Comparison of ENCODE assay signal across 8 cellular contexts in genomic region chr14:69716483-69717187, GRCh38. TPM values are rescaled to one million over a fixed set of nuclear protein-coding genes. Genes with fewer than 3 reads are reported as not detected.
A peak's percentile ranks its signal among the peaks of the same experiment; 100 is the strongest.
DNase-seq lines count a peak whose midpoint lies in the region; ATAC-seq, FAIRE-seq and TF ChIP-seq lines count a peak whose summit lies in the region.

No MANE protein-coding gene starts in this region.

- H3K27me3 ChIP-seq in ascending aorta, result no peaks in the 10 kb centered on the region
- no peaks in the 10 kb centered on the region for H3K27me3 ChIP-seq in HepG2 (ENCODE audit: control insufficient read depth in 1 of 2, insufficient read depth in 2 of 2, low read length in 2 of 2)
- no peaks in the 10 kb centered on the region for H3K27me3 ChIP-seq in upper lobe of right lung
- H3K27me3 ChIP-seq in Karpas-422 (ENCODE audit: low read length), result no peaks in the 10 kb centered on the region

- 93% methylated on average over 5 of the region's 5 CpGs for WGBS in HepG2 (ENCODE audit: low lambda C conversion rate)

- TF ChIP-seq CTCF in AG09309 (IDR thresholded peaks at IDR 0.05; ENCODE audit: control insufficient read depth, insufficient read depth, low read depth, low read length, missing control alignments) (peak; percentile 5), ascending aorta (IDR thresholded peaks at IDR 0.05) (no peak), HepG2 (CRISPR knock-in tag; IDR thresholded peaks at IDR 0.05) (no peak), upper lobe of right lung (IDR thresholded peaks at IDR 0.05) (no peak)

- no peaks in the 10 kb centered on the region for H3K79me2 ChIP-seq in HepG2 (ENCODE audit: insufficient read depth, low read length)
- H3K79me2 ChIP-seq in Karpas-422 (ENCODE audit: low read length), result no peaks in the 10 kb centered on the region

- in situ Hi-C loops in HepG2 (cut with HindIII; ENCODE audit: extremely low pct_ligation_motif_present, low pct_unique_long_range_greater_than_20kb), result no loop called here

- intact Hi-C loops in ascending aorta (cut with DNase I) (loop anchor here (5.0 kb wide), 1 partner anchor 44 kb away; no protein-coding TSS in a partner anchor), HepG2 (cut with micrococcal nuclease; ENCODE audit: unreplicated experiment) (no loop called here), upper lobe of right lung (cut with DNase I) (no loop called here)

- H2AFZ ChIP-seq in HepG2 (ENCODE audit: low read length) (no peak overlapping the region), Karpas-422 (ENCODE audit: low read length) (no peak overlapping the region)

- no peak for TF ChIP-seq RAD21 in HepG2 (CRISPR knock-in tag; IDR thresholded peaks at IDR 0.05)

- H3K27ac ChIP-seq in ascending aorta (peak overlapping the region; percentile 57 to 73), HepG2 (ENCODE audit: extremely low read length, insufficient read depth, low read length) (no peak overlapping the region), upper lobe of right lung (peak overlapping the region; percentile 73), Karpas-422 (ENCODE audit: low read length) (no peak overlapping the region)

- H3K4me2 ChIP-seq in HepG2 (ENCODE audit: low read depth, low read length) (no peak overlapping the region), Karpas-422 (ENCODE audit: low read depth, low read length, poor library complexity, severe bottlenecking) (no peak overlapping the region)

- TF ChIP-seq POLR2A in HepG2 (IDR thresholded peaks at IDR 0.05; ENCODE audit: insufficient read depth in 1 of 2, low read depth in 2 of 2, low read length in 2 of 2), result no peak

- TF ChIP-seq EP300 in HepG2 (IDR thresholded peaks at IDR 0.05; ENCODE audit: low read depth in 2 of 2, low read length in 2 of 2) (no peak), HepG2 (CRISPR knock-in tag; IDR thresholded peaks at IDR 0.05; ENCODE audit: borderline replicate concordance) (no peak)

- CTCF ChIA-PET in HepG2 (lab: Yijun Ruan, JAX; ENCODE audit: low intra/inter-chr PET ratio, low total read pairs), result no interaction called here

- no peak overlapping the region for H3K9ac ChIP-seq in HepG2 (ENCODE audit: insufficient read depth, low read depth, low read length)
- H3K9ac ChIP-seq in Karpas-422 (ENCODE audit: low read length), result no peak overlapping the region

- no peaks in the 10 kb centered on the region for H3K9me3 ChIP-seq in ascending aorta
- H3K9me3 ChIP-seq in HepG2 (ENCODE audit: low read length), result no peaks in the 10 kb centered on the region
- H3K9me3 ChIP-seq in upper lobe of right lung, result no peaks in the 10 kb centered on the region
- no peaks in the 10 kb centered on the region for H3K9me3 ChIP-seq in Karpas-422 (ENCODE audit: low read length)

- POLR2A ChIA-PET in HepG2 (lab: Yijun Ruan, JAX), result no interaction called here

- peaks cover 15 to 32% of the 10 kb centered on the region in 2 donors for H3K4me1 ChIP-seq in ascending aorta
- H3K4me1 ChIP-seq in HepG2 (ENCODE audit: insufficient read depth, low read length), result peaks cover 61% of the 10 kb centered on the region
- peaks cover 74% of the 10 kb centered on the region for H3K4me1 ChIP-seq in upper lobe of right lung
- H3K4me1 ChIP-seq in Karpas-422 (ENCODE audit: low read length), result no peaks in the 10 kb centered on the region

- H3K4me3 ChIP-seq in AG09309 (ENCODE audit: control insufficient read depth, low read depth, low read length), result no peak overlapping the region
- H3K4me3 ChIP-seq in ascending aorta, result no peak overlapping the region
- no peak overlapping the region for H3K4me3 ChIP-seq in HepG2 (replicated peaks in 1 of 3; ENCODE audit: insufficient read depth in 1 of 3, low read depth in 2 of 3, low read length in 3 of 3)
- H3K4me3 ChIP-seq in upper lobe of right lung, result no peak overlapping the region
- H3K4me3 ChIP-seq in Karpas-422 (ENCODE audit: low read length), result no peak overlapping the region

- no peaks in the 10 kb centered on the region for H4K20me1 ChIP-seq in HepG2 (ENCODE audit: insufficient read depth, low read length)
- no peaks in the 10 kb centered on the region for H4K20me1 ChIP-seq in Karpas-422 (ENCODE audit: insufficient read depth, low read depth, low read length)

- BruUV-seq in HepG2 (replicated peaks; lab: Mats Ljungman, UMichigan), result no TSS peak

- no peak for FAIRE-seq in HepG2 (lab: Jason Lieb, UNC)

- ATAC-seq in HepG2 (no peak), upper lobe of right lung (peak; percentile 44)

- H3K36me3 ChIP-seq in ascending aorta (peaks cover 0 to 2% of the 10 kb centered on the region in 2 donors), HepG2 (replicated peaks in 1 of 2; ENCODE audit: control insufficient read depth in 1 of 2, insufficient read depth in 2 of 2, low read length in 2 of 2) (0 out of 5 replicates have a peak, but pooled peaks cover 0 to 1% of the 10 kb centered on the region in 2 experiments), upper lobe of right lung (no peaks in the 10 kb centered on the region), Karpas-422 (ENCODE audit: insufficient read depth, low read length) (peaks cover 28% of the 10 kb centered on the region; the same call in 1 of the 2 replicates)

- peak; percentile 93 for DNase-seq in AG09309 (ENCODE audit: low read depth)
- peak; percentile 16 for DNase-seq in LoVo (ENCODE audit: low spot score)
- peak in 1 of 2 donors; percentile 79 for DNase-seq in ascending aorta (ENCODE audit: low spot score in 2 of 2)
- no peak for DNase-seq in HepG2 (ENCODE audit: low spot score)
- DNase-seq in upper lobe of right lung, result no peak
- DNase-seq in Karpas-422, result no peak
- DNase-seq in NCI-H2171 treated with DMSO at 0.1 percent for 48 hours (lab: John Stamatoyannopoulos, UW), result no peak
- no peak for DNase-seq in KG1 (lab: John Stamatoyannopoulos, UW)

- H3K9me2 ChIP-seq in Karpas-422 (replicated peaks; ENCODE audit: insufficient read depth, low read length), result no peaks in the 10 kb centered on the region; the same call in 1 of the 2 replicates

TF ChIP-seq in HepG2, 621 proteins besides CTCF, POLR2A, EP300 and RAD21:
- TF ChIP-seq GPN1 (CRISPR knock-in tag; IDR thresholded peaks at IDR 0.05; ENCODE audit: borderline replicate concordance), result no peak
- TF ChIP-seq ATF7 (IDR thresholded peaks at IDR 0.05), result 0 out of 2 replicates have a peak, but pooled peaks have one; percentile 11
- TF ChIP-seq ATF7 (CRISPR knock-in tag; IDR thresholded peaks at IDR 0.05), result no peak

RNA-seq across cellular contexts. Expression of gene SRSF5, which starts 50.3 kb away (rescaled TPM):
- 113 TPM for total RNA-seq in ascending aorta
- total RNA-seq in HepG2 (2016; rRNA removed; fragmentation: Illumina TruSeq; extraction: Trizol), result 277 and 333 TPM in 2 replicates
- 66.7 and 68.4 TPM in 2 replicates for total RNA-seq in HepG2 (2016; cell fraction: cytosol; rRNA removed; fragmentation: Illumina TruSeq; extraction: Trizol; ENCODE audit: low read depth)
- 277 and 309 TPM in 2 replicates for total RNA-seq in HepG2 (2016; cell fraction: insoluble cytoplasmic fraction; rRNA removed; fragmentation: Illumina TruSeq; extraction: Trizol)
- total RNA-seq in HepG2 (2016; cell fraction: membrane; rRNA removed; fragmentation: Illumina TruSeq; extraction: Trizol), result 68.2 and 70.5 TPM in 2 replicates
- 278 and 311 TPM in 2 replicates for total RNA-seq in HepG2 (2016; cell fraction: nucleus; rRNA removed; fragmentation: Illumina TruSeq; extraction: Trizol)
- polyA plus RNA-seq in HepG2 (2011; rRNA removed), result 189 and 218 TPM in 2 replicates
- polyA plus RNA-seq in HepG2 (2011; cell fraction: cytosol; rRNA removed), result 169 and 242 TPM in 2 replicates
- polyA plus RNA-seq in HepG2 (2011; cell fraction: nucleus; rRNA removed), result 586 and 686 TPM in 2 replicates
- 376 and 529 TPM in 2 replicates for polyA plus RNA-seq in HepG2 (2012)
- 22.7 and 25.6 TPM in 2 replicates for polyA plus RNA-seq in HepG2 (2016; cell fraction: cytosol; fragmentation: Illumina TruSeq; extraction: Trizol; ENCODE audit: low read depth)
- polyA plus RNA-seq in HepG2 (2016; cell fraction: insoluble cytoplasmic fraction; fragmentation: Illumina TruSeq; extraction: Trizol; ENCODE audit: low read depth), result 415 and 444 TPM in 2 replicates
- 45.5 and 47.3 TPM in 2 replicates for polyA plus RNA-seq in HepG2 (2016; cell fraction: membrane; fragmentation: Illumina TruSeq; extraction: Trizol; ENCODE audit: low read depth)
- 410 and 415 TPM in 2 replicates for polyA plus RNA-seq in HepG2 (2016; cell fraction: nucleus; fragmentation: Illumina TruSeq; extraction: Trizol; ENCODE audit: insufficient read depth, low read depth)
- polyA minus RNA-seq in HepG2 (2011; rRNA and poly(A)+ RNA removed; ENCODE audit: low replicate concordance), result 99.8 and 128 TPM in 2 replicates
- polyA minus RNA-seq in HepG2 (2011; cell fraction: cytosol; rRNA and poly(A)+ RNA removed), result 61.5 and 65.7 TPM in 2 replicates
- polyA minus RNA-seq in HepG2 (2011; cell fraction: nucleus; rRNA and poly(A)+ RNA removed), result 704 and 755 TPM in 2 replicates
- total RNA-seq in upper lobe of right lung, result 287 TPM
- 292 and 379 TPM in 2 replicates for total RNA-seq in Karpas-422 (2014; rRNA removed; shearing (Covaris generic); ENCODE audit: low replicate concordance)

Comparison
In these comparisons a context has a peak if more than half of its experiments do, and no peak if none do; other contexts are left out.
1. DNase-seq: peak in AG09309 (single experiment) and LoVo (single experiment); none in HepG2 (single experiment), upper lobe of right lung (single experiment), Karpas-422 (single experiment), NCI-H2171 treated with DMSO at 0.1 percent for 48 hours (single experiment) and KG1 (single experiment).
2. H3K27ac ChIP-seq: peak in ascending aorta (2 of 2) and upper lobe of right lung (single experiment); none in HepG2 (single experiment) and Karpas-422 (single experiment).